Comparison of ENCODE assay signal across 30 cellular contexts in genomic region chr7:153772966-153773365, GRCh38.
"Had no signal": no experiment of that assay in that cellular context is flagged by ENCODE, and none has a peak within 500 bp of the region (broad histone marks: within the 10 kb centered on the region; RNA-seq: fewer than 3 reads in every experiment).

No MANE protein-coding gene starts in this region.

- H3K4me1 Mint-ChIP-seq: activated CD4-positive, alpha-beta T cell treated with anti-CD3 and anti-CD28 coated beads for 36 hours; activated CD4-positive, alpha-beta T cell treated with anti-CD3 and anti-CD28 coated beads, Interleukin-2, amount 10 ng/mL, durations not matched to agents 24 days and 14 days; activated CD8-positive, alpha-beta memory T cell treated with anti-CD3 and anti-CD28 coated beads, Interleukin-2, amount 10 ng/mL, durations not matched to agents 7 days and 5 days; central memory CD8-positive, alpha-beta T cell; endodermal cell had no signal

- H3K27ac Mint-ChIP-seq: activated CD4-positive, alpha-beta memory T cell treated with anti-CD3 and anti-CD28 coated beads for 36 hours; activated CD4-positive, alpha-beta T cell treated with anti-CD3 and anti-CD28 coated beads for 36 hours; activated CD4-positive, alpha-beta T cell treated with anti-CD3 and anti-CD28 coated beads, Interleukin-2, amount 10 ng/mL, durations not matched to agents 24 days and 14 days; activated CD8-positive, alpha-beta memory T cell treated with anti-CD3 and anti-CD28 coated beads, Interleukin-2, amount 10 ng/mL, durations not matched to agents 7 days and 5 days; activated CD8-positive, alpha-beta T cell treated with anti-CD3 and anti-CD28 coated beads, Interleukin-2, amount 10 ng/mL, durations not matched to agents 7 days and 5 days; activated naive CD8-positive, alpha-beta T cell; activated T-helper 1 cell treated with anti-CD3 and anti-CD28 coated beads, Interleukin-12 subunit alpha, Interleukin-12 subunit beta, Interleukin-2, Interleukin-4 antibody, amounts not matched to agents 30 ng/mL and 10 ng/mL and 1 ng/mL, durations not matched to agents 14 hours and 24 hours and 36 hours; activated T-helper 2 cell treated with anti-CD3 and anti-CD28 coated beads, Interferon-gamma antibody, Interleukin-2, Interleukin-4, amounts not matched to agents 10 μg/mL and 5 μg/mL and 100 μg/mL, durations not matched to agents 14 hours and 24 hours and 36 hours; dendritic cell treated with granulocyte-macrophage colony-stimulating factor and Interleukin-4, amounts not matched to agents 40 ng/mL and 50 ng/mL, for 4 days; endodermal cell had no signal

- H3K36me3 Mint-ChIP-seq: activated CD4-positive, alpha-beta memory T cell treated with anti-CD3 and anti-CD28 coated beads for 36 hours; activated CD8-positive, alpha-beta memory T cell treated with anti-CD3 and anti-CD28 coated beads, Interleukin-2, amount 10 ng/mL, durations not matched to agents 7 days and 5 days; activated naive CD8-positive, alpha-beta T cell had no signal

- FAIRE-seq: bronchial epithelial cell had no signal

- DNase-seq: activated CD4-positive, alpha-beta memory T cell treated with anti-CD3 and anti-CD28 coated beads for 36 hours; activated CD4-positive, alpha-beta T cell treated with anti-CD3 and anti-CD28 coated beads for 36 hours; activated CD4-positive, alpha-beta T cell treated with anti-CD3 and anti-CD28 coated beads, Interleukin-2, amount 10 ng/mL, durations not matched to agents 24 days and 14 days; activated CD4-positive, CD25-positive, alpha-beta regulatory T cell; activated CD4-positive, CD25-positive, alpha-beta regulatory T cell treated with anti-CD3 and anti-CD28 coated beads, Interleukin-2, amount 50 U/mL, for 72 hours; activated CD8-positive, alpha-beta memory T cell treated with anti-CD3 and anti-CD28 coated beads, Interleukin-2, amount 10 ng/mL, durations not matched to agents 7 days and 5 days; activated CD8-positive, alpha-beta memory T cell treated with anti-CD3 and anti-CD28 coated beads, Interleukin-2, amount 50 U/mL, for 4 hours; activated CD8-positive, alpha-beta T cell treated with anti-CD3 and anti-CD28 coated beads, Interleukin-2, amount 10 ng/mL, durations not matched to agents 7 days and 5 days; activated gamma-delta T cell treated with Interleukin-2 at 50 U/mL for 16 hours; activated naive CD4-positive, alpha-beta T cell treated with anti-CD3 and anti-CD28 coated beads, Interleukin-2, amount 50 U/mL, for 16 hours; activated naive CD4-positive, alpha-beta T cell treated with Interleukin-2 at 50 U/mL for 16 hours; activated T-cell treated with anti-CD3 and anti-CD28 coated beads, Interleukin-2, amount 50 U/mL, for 1 hour; activated T-cell treated with anti-CD3 and anti-CD28 coated beads, Interleukin-2, amount 50 U/mL, for 48 hours; amniotic stem cell; anterior cingulate cortex; brain microvascular endothelial cell; dorsolateral prefrontal cortex; effector memory CD4-positive, alpha-beta T cell; endodermal cell; esophagus squamous epithelium; foreskin melanocyte; head of caudate nucleus; T-helper 1 cell had no signal

- H3K27ac ChIP-seq: brain microvascular endothelial cell, coronary artery, dorsolateral prefrontal cortex, esophagus squamous epithelium had no signal

- H3K9me3 ChIP-seq: esophagus squamous epithelium had no signal

- H3K4me1 ChIP-seq: esophagus squamous epithelium had no signal

- H3K27me3 Mint-ChIP-seq: activated CD4-positive, alpha-beta memory T cell treated with anti-CD3 and anti-CD28 coated beads for 36 hours; activated CD4-positive, alpha-beta T cell treated with anti-CD3 and anti-CD28 coated beads for 36 hours; activated CD4-positive, alpha-beta T cell treated with anti-CD3 and anti-CD28 coated beads, Interleukin-2, amount 10 ng/mL, durations not matched to agents 24 days and 14 days; activated CD8-positive, alpha-beta memory T cell treated with anti-CD3 and anti-CD28 coated beads, Interleukin-2, amount 10 ng/mL, durations not matched to agents 7 days and 5 days; activated naive CD8-positive, alpha-beta T cell; central memory CD8-positive, alpha-beta T cell; dendritic cell treated with granulocyte-macrophage colony-stimulating factor and Interleukin-4, amounts not matched to agents 40 ng/mL and 50 ng/mL, for 4 days had no signal

- H3K36me3 ChIP-seq: brain microvascular endothelial cell, esophagus squamous epithelium had no signal

- ATAC-seq: activated CD4-positive, alpha-beta T cell treated with anti-CD3 and anti-CD28 coated beads for 36 hours; activated CD8-positive, alpha-beta memory T cell treated with anti-CD3 and anti-CD28 coated beads, Interleukin-2, amount 10 ng/mL, durations not matched to agents 7 days and 5 days; activated CD8-positive, alpha-beta T cell treated with anti-CD3 and anti-CD28 coated beads, Interleukin-2, amount 10 ng/mL, durations not matched to agents 7 days and 5 days had no signal

- H3K27me3 ChIP-seq: brain microvascular endothelial cell, dorsolateral prefrontal cortex, esophagus squamous epithelium had no signal

- H3K4me3 Mint-ChIP-seq: activated CD4-positive, alpha-beta memory T cell treated with anti-CD3 and anti-CD28 coated beads for 36 hours; activated CD4-positive, alpha-beta T cell treated with anti-CD3 and anti-CD28 coated beads for 36 hours; activated CD4-positive, alpha-beta T cell treated with anti-CD3 and anti-CD28 coated beads, Interleukin-2, amount 10 ng/mL, durations not matched to agents 24 days and 14 days; activated CD8-positive, alpha-beta memory T cell treated with anti-CD3 and anti-CD28 coated beads, Interleukin-2, amount 10 ng/mL, durations not matched to agents 7 days and 5 days; activated CD8-positive, alpha-beta T cell treated with anti-CD3 and anti-CD28 coated beads, Interleukin-2, amount 10 ng/mL, durations not matched to agents 7 days and 5 days; activated naive CD8-positive, alpha-beta T cell; activated T-helper 1 cell treated with anti-CD3 and anti-CD28 coated beads, Interleukin-12 subunit alpha, Interleukin-12 subunit beta, Interleukin-2, Interleukin-4 antibody, amounts not matched to agents 30 ng/mL and 10 ng/mL and 1 ng/mL, durations not matched to agents 14 hours and 24 hours and 36 hours; central memory CD8-positive, alpha-beta T cell; dendritic cell treated with granulocyte-macrophage colony-stimulating factor and Interleukin-4, amounts not matched to agents 40 ng/mL and 50 ng/mL, for 4 days; endodermal cell had no signal

- H3K4me3 ChIP-seq: coronary artery, dorsolateral prefrontal cortex, esophagus squamous epithelium had no signal
